19 cellular contexts compared by ENCODE assay signal in genomic region chr16:87047221-87048037, GRCh38.
DNase-seq lines count a peak whose midpoint lies in the region; ATAC-seq and TF ChIP-seq lines count a peak whose summit lies in the region.
"Had no signal": no experiment of that assay in that cellular context is flagged by ENCODE, and none has a peak within 500 bp of the region (broad histone marks: within the 10 kb centered on the region; RNA-seq: fewer than 3 reads in every experiment).

No MANE protein-coding gene starts in this region.

- H3K23ac ChIP-seq in mesendoderm (ENCODE audit: low read length): no peak overlapping the region

- H4K8ac ChIP-seq in mesendoderm (ENCODE audit: low read depth, low read length): no peak overlapping the region

- H3K4me1 ChIP-seq in Panc1 (ENCODE audit: control insufficient read depth, insufficient read depth, low read length) (peaks cover 8% of the 10 kb centered on the region), mesendoderm (ENCODE audit: control insufficient read depth, low read depth, low read length) (peaks cover 2% of the 10 kb centered on the region)

- TF ChIP-seq POLR2A in lower leg skin (IDR thresholded peaks at IDR 0.05): no peak

- no peak overlapping the region for H3K18ac ChIP-seq in mesendoderm (ENCODE audit: low read length)

- no peak for TF ChIP-seq CTCF in Panc1 (IDR thresholded peaks at IDR 0.05)
- TF ChIP-seq CTCF in dorsolateral prefrontal cortex (IDR thresholded peaks at IDR 0.05 in 54 of 56, conservative IDR thresholded peaks at IDR 0.05 in 2 of 56; ENCODE audit: low read depth in 1 of 56, partially characterized antibody in 56 of 56): no peak
- TF ChIP-seq CTCF in lower leg skin (IDR thresholded peaks at IDR 0.05): no peak

- WGBS in mesendoderm (ENCODE audit: extremely low coverage, insufficient coverage, low lambda C conversion rate): no CpG with 5 or more reads among the region's 13 CpGs
- 68 to 76% methylated on average over 13 of the region's 13 CpGs for WGBS in lower leg skin, 2 donors

- 0 out of 2 replicates have a peak, but pooled peaks have one; percentile 41 for ATAC-seq in Panc1
- ATAC-seq: activated CD4-positive, CD25-positive, alpha-beta regulatory T cell treated with anti-CD3 and anti-CD28 coated beads, Interleukin-2, amount 50 U/mL, for 24 hours; natural killer cell; upper lobe of right lung had no signal

- H2BK5ac ChIP-seq in mesendoderm (ENCODE audit: low read length): peak overlapping the region; percentile 81

- H4K5ac ChIP-seq in mesendoderm (ENCODE audit: low read length): no peak overlapping the region

- in situ Hi-C loops in Panc1 (cut with HindIII; ENCODE audit: low pct_unique_long_range_greater_than_20kb, low sequenced_read_pairs): no loop called here

- no peaks in the 10 kb centered on the region; the same call in 1 of the 2 replicates for H3K27me3 ChIP-seq in H7 (ENCODE audit: control insufficient read depth, insufficient read depth, low read length)
- no peaks in the 10 kb centered on the region for H3K27me3 ChIP-seq in Panc1 (ENCODE audit: control insufficient read depth, insufficient read depth, low read length)
- no peaks in the 10 kb centered on the region for H3K27me3 ChIP-seq in mesendoderm (ENCODE audit: insufficient read depth, low read length, poor library complexity)
- peaks cover 0 to 38% (median 0%) of the 10 kb centered on the region in 45 donors for H3K27me3 ChIP-seq in dorsolateral prefrontal cortex
- H3K27me3 ChIP-seq: ascending aorta, BLaER1 had no signal

- H3K4ac ChIP-seq in mesendoderm (ENCODE audit: low read depth, low read length): no peak overlapping the region

- H2BK15ac ChIP-seq in mesendoderm (replicated peaks; ENCODE audit: low read depth): no peak overlapping the region

- H3K36me3 ChIP-seq in H7 (replicated peaks; ENCODE audit: control insufficient read depth, insufficient read depth, low read length): no peaks in the 10 kb centered on the region
- H3K36me3 ChIP-seq in Panc1 (ENCODE audit: control insufficient read depth, insufficient read depth, low read length): no peaks in the 10 kb centered on the region
- no peaks in the 10 kb centered on the region for H3K36me3 ChIP-seq in mesendoderm (ENCODE audit: control insufficient read depth, insufficient read depth, low read length)
- H3K36me3 ChIP-seq: ascending aorta, BLaER1, upper lobe of right lung had no signal

- POLR2A ChIA-PET in Panc1 (lab: Charles Lee): no interaction called here

- H3K56ac ChIP-seq in mesendoderm (ENCODE audit: low read length): peak overlapping the region; percentile 81

- no TSS peak for BruUV-seq in Panc1 (replicated peaks; lab: Mats Ljungman, UMichigan)

- no peaks in the 10 kb centered on the region for H3K79me2 ChIP-seq in mesendoderm (ENCODE audit: control insufficient read depth, insufficient read depth, low read length)

- H3K79me1 ChIP-seq in mesendoderm (ENCODE audit: low read length): no peaks in the 10 kb centered on the region

- DNase-seq in H7 (peak; percentile 64), NCI-H1105 (lab: John Stamatoyannopoulos, UW) (peak; percentile 70), Panc1 (ENCODE audit: low read depth, low spot score) (no peak), mesendoderm (peak; percentile 90), pons (ENCODE audit: low spot score) (no peak), dorsolateral prefrontal cortex (no peak), caudate nucleus (lab: John Stamatoyannopoulos, UW) (no peak), lower leg skin (ENCODE audit: low spot score in 2 of 2) (no peak)
- DNase-seq: activated naive CD4-positive, alpha-beta T cell; DMS53; natural killer cell; NCI-H2029; stimulated activated CD4-positive, alpha-beta T cell treated with anti-CD3 and anti-CD28 coated beads, Interleukin-15, amount 100 ng/mL, for 24 hours; T-helper 2 cell; upper lobe of right lung had no signal

- H3K4me3 ChIP-seq in H7 (ENCODE audit: insufficient read depth, low read depth, low read length) (no peak overlapping the region), Panc1 (ENCODE audit: low read depth in 2 of 2, low read length in 2 of 2) (no peak overlapping the region), mesendoderm (ENCODE audit: low read length) (no peak overlapping the region), dorsolateral prefrontal cortex (no peak overlapping the region), lower leg skin (ENCODE audit: low read depth, poor library complexity, severe bottlenecking) (no peak overlapping the region)
- H3K4me3 ChIP-seq: ascending aorta, BLaER1, coronary artery, upper lobe of right lung had no signal

- H3K9me3 ChIP-seq in Panc1 (ENCODE audit: control insufficient read depth, insufficient read depth, low read depth, low read length): no peaks in the 10 kb centered on the region
- H3K9me3 ChIP-seq: ascending aorta, BLaER1, upper lobe of right lung had no signal

- peak overlapping the region; percentile 48 for H3K9ac ChIP-seq in mesendoderm (ENCODE audit: low read length)
- H3K9ac ChIP-seq: BLaER1 had no signal

- no peak overlapping the region for H3K4me2 ChIP-seq in mesendoderm (ENCODE audit: low read length)
- H3K4me2 ChIP-seq: BLaER1 had no signal

- CTCF ChIA-PET in Panc1 (lab: Charles Lee): interaction anchor here (1.0 kb wide), 1 partner anchor 483 kb away, joined by 4 read pairs; no protein-coding TSS in a partner anchor

- H2BK120ac ChIP-seq in mesendoderm (ENCODE audit: low read depth, low read length): no peak overlapping the region

- H2AK5ac ChIP-seq in mesendoderm (ENCODE audit: low read length): no peak overlapping the region

- intact Hi-C loops in Panc1 (cut with micrococcal nuclease; ENCODE audit: unreplicated experiment) (no loop called here), dorsolateral prefrontal cortex (cut with DNase I) (no loop called here), lower leg skin (cut with DNase I; ENCODE audit: low total_unique reads) (no loop called here)

- H3K27ac ChIP-seq in Panc1 (ENCODE audit: low read length): no peak overlapping the region
- no peak overlapping the region for H3K27ac ChIP-seq in mesendoderm (ENCODE audit: low read depth, low read length)
- no peak overlapping the region for H3K27ac ChIP-seq in dorsolateral prefrontal cortex
- no peak overlapping the region for H3K27ac ChIP-seq in caudate nucleus (ENCODE audit: low read depth, low read length)
- H3K27ac ChIP-seq: ascending aorta, BLaER1, coronary artery, upper lobe of right lung had no signal

Comparison
In these comparisons a context has a peak if more than half of its experiments do, and no peak if none do; other contexts are left out.
1. DNase-seq: peak in H7 (single experiment), NCI-H1105 (single experiment) and mesendoderm (single experiment); none in Panc1 (single experiment), pons (single experiment), dorsolateral prefrontal cortex (0 of 10), caudate nucleus (0 of 61) and lower leg skin (0 of 2).